ENCODE assay signal across 13 cellular contexts in the genomic region with DNA sequence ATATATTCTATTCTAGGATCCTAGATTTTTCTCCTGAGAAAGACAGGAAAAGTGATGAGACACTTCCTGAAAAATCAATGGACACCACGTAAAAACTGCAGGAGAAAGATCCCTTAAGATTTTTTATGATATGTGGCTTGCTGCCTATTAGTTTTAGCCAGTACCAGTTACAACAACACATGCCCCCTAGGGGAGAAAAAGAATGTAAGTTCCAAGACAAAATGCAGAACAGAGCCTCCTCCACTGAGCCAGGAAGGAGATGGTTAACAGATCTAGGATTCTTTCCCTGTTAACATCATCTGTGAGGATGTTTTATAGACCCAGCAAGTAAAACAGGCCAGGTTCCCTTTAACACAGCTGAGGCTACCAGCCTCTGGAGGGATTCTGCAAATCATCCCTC.
DNase-seq lines count a peak whose midpoint lies in the region; ATAC-seq and TF ChIP-seq lines count a peak whose summit lies in the region.
"Had no signal": no experiment of that assay in that cellular context is flagged by ENCODE, and none has a peak within 500 bp of the region (broad histone marks: within the 10 kb centered on the region; RNA-seq: fewer than 3 reads in every experiment).

No MANE protein-coding gene starts in this region.

- TF ChIP-seq CTCF in AG04449 (IDR thresholded peaks at IDR 0.05; ENCODE audit: insufficient read depth, low read length, missing control alignments) (peak; percentile 3), PC-3 (conservative IDR thresholded peaks at IDR 0.05; ENCODE audit: low read depth, low read length) (peak; percentile 47)

- H3F3A ChIP-seq in PC-3 (ENCODE audit: low read length, unreplicated experiment) = no peaks in the 10 kb centered on the region

- H3K4me3 ChIP-seq in AG04449 (ENCODE audit: low read depth, low read length) = no peak overlapping the region
- no peak overlapping the region for H3K4me3 ChIP-seq in PC-3 (ENCODE audit: low read length)
- H3K4me3 ChIP-seq: coronary artery had no signal

- H3K4me1 ChIP-seq in PC-3 (ENCODE audit: insufficient read depth, low read length) = peaks cover 16% of the 10 kb centered on the region

- CTCF ChIA-PET in AG04449 (lab: Yijun Ruan, JAX) = interaction anchor here (1.0 to 2.2 kb wide), 3 partner anchors 12 to 446 kb away, joined by 3 to 6 read pairs (median 4); no protein-coding TSS in a partner anchor
- CTCF ChIA-PET in PC-3 (lab: Charles Lee) = no interaction called here

- no peak overlapping the region for H3K27ac ChIP-seq in PC-3 (ENCODE audit: low read length)
- H3K27ac ChIP-seq: coronary artery had no signal

- intact Hi-C loops in PC-3 (cut with micrococcal nuclease) = loop anchor here (10.0 kb wide), 1 partner anchor 572 kb away; the partner anchor contains the start of gene TLE4

- BruUV-seq in PC-3 (replicated peaks; lab: Mats Ljungman, UMichigan) = no TSS peak

- POLR2A ChIA-PET in AG04449 (lab: Yijun Ruan, JAX) = no interaction called here
- POLR2A ChIA-PET in PC-3 (lab: Charles Lee; ENCODE audit: unreplicated experiment) = no interaction called here

- no peaks in the 10 kb centered on the region for H3K36me3 ChIP-seq in PC-3 (ENCODE audit: low read depth, low read length)

- DNase-seq in AG04449 (ENCODE audit: low read depth, low spot score) = no peak
- peak; percentile 13 for DNase-seq in PC-3
- DNase-seq in iPS-NIHi11 (ENCODE audit: low spot score) = peak; percentile 13
- DNase-seq in SW 1271 (lab: John Stamatoyannopoulos, UW) = no peak
- no peak for DNase-seq in hippocampal formation (lab: John Stamatoyannopoulos, UW)
- DNase-seq in activated CD4-positive, alpha-beta T cell treated with anti-CD3 and anti-CD28 coated beads, Interleukin-2, amount 50 U/mL, for 48 hours = no peak
- DNase-seq: activated T-cell treated with anti-CD3 and anti-CD28 coated beads, Interleukin-2, amount 50 U/mL, for 48 hours; CD4-positive, CD25-positive, alpha-beta regulatory T cell; T1000 had no signal

- no peaks in the 10 kb centered on the region for H4K20me1 ChIP-seq in PC-3 (ENCODE audit: low read length)

- H2AFZ ChIP-seq in PC-3 (ENCODE audit: low read length) = no peak overlapping the region

- no peak overlapping the region for H3K4me2 ChIP-seq in PC-3 (ENCODE audit: low read length)

- no peaks in the 10 kb centered on the region for H3K9me3 ChIP-seq in PC-3 (ENCODE audit: low read length)

- H3K9me2 ChIP-seq in PC-3 (replicated peaks; ENCODE audit: low read length) = no peaks in the 10 kb centered on the region

- H3K27me3 ChIP-seq in PC-3 (ENCODE audit: low read length) = no peaks in the 10 kb centered on the region

- ATAC-seq in GM18517 (IDR thresholded peaks at IDR 0.05; ENCODE audit: unreplicated experiment) (peak; percentile 69), PC-3 (no peak), HG02571 (IDR thresholded peaks at IDR 0.05; ENCODE audit: unreplicated experiment) (no peak)
- ATAC-seq: HepG2 had no signal

- no peak overlapping the region for H3K9ac ChIP-seq in PC-3 (ENCODE audit: low read length)

- no peaks in the 10 kb centered on the region for H3K79me2 ChIP-seq in PC-3 (ENCODE audit: low read length)

Comparison
In these comparisons a context has a peak if more than half of its experiments do, and no peak if none do; other contexts are left out.
1. DNase-seq: peak in PC-3 (single experiment) and iPS-NIHi11 (single experiment); none in AG04449 (single experiment), SW 1271 (0 of 2), hippocampal formation (0 of 2) and activated CD4-positive, alpha-beta T cell treated with anti-CD3 and anti-CD28 coated beads, Interleukin-2, amount 50 U/mL, for 48 hours (0 of 2).